In genomic region chr15:51341366-51342248, GRCh38 we compare ENCODE assay signal across 1 cellular context.
A peak's percentile ranks its signal among the peaks of the same experiment; 100 is the strongest.
TF ChIP-seq lines count a peak whose summit lies in the region.

Gene GLDN (plus strand): TSS chr15:51341655. CDS start chr15:51341685, 30 bp downstream.

TF ChIP-seq in H1, 55 proteins besides CTCF, POLR2A, EP300 and RAD21:
- no peak for TF ChIP-seq JUN (IDR thresholded peaks at IDR 0.05; ENCODE audit: low read depth, low read length)
- TF ChIP-seq SP4 (IDR thresholded peaks at IDR 0.05; ENCODE audit: low read length): no peak
- peak; percentile 77 for TF ChIP-seq CREB1 (IDR thresholded peaks at IDR 0.05)
- peak; percentile 95 for TF ChIP-seq KDM4A (IDR thresholded peaks at IDR 0.05; ENCODE audit: low read depth, low read length, severe bottlenecking)
- TF ChIP-seq SIRT6 (IDR thresholded peaks at IDR 0.05; ENCODE audit: low read length): no peak
- TF ChIP-seq TAF7 (optimal IDR thresholded peaks at IDR 0.05; ENCODE audit: borderline replicate concordance, low read depth, low read length): no peak
- no peak for TF ChIP-seq BCL11A (IDR thresholded peaks at IDR 0.05; ENCODE audit: low read depth in 2 of 2, low read length in 2 of 2)
- TF ChIP-seq NANOG (IDR thresholded peaks at IDR 0.05; ENCODE audit: insufficient read depth, low read depth, low read length, poor library complexity, severe bottlenecking): no peak
- TF ChIP-seq SP1 (IDR thresholded peaks at IDR 0.05; ENCODE audit: low read depth, low read length): no peak
- TF ChIP-seq CBX5 (IDR thresholded peaks at IDR 0.05; ENCODE audit: low read depth, low read length): no peak
- TF ChIP-seq KDM1A (IDR thresholded peaks at IDR 0.05; ENCODE audit: borderline replicate concordance, low read length): no peak
- TF ChIP-seq MAFK (IDR thresholded peaks at IDR 0.05; ENCODE audit: low read depth, low read length): no peak
- no peak for TF ChIP-seq POU5F1 (IDR thresholded peaks at IDR 0.05; ENCODE audit: low read depth, low read length)
- 0 out of 4 replicates have a peak, but pooled peaks of 1 of the 2 experiments have one; percentile 25 for TF ChIP-seq SIN3A (conservative IDR thresholded peaks at IDR 0.05 in 1 of 2, IDR thresholded peaks at IDR 0.05 in 1 of 2; ENCODE audit: low read depth in 1 of 2, low read length in 2 of 2)
- no peak for TF ChIP-seq BACH1 (IDR thresholded peaks at IDR 0.05; ENCODE audit: low read length)
- no peak for TF ChIP-seq SRF (IDR thresholded peaks at IDR 0.05; ENCODE audit: low read depth, low read length)
- TF ChIP-seq CBX8 (IDR thresholded peaks at IDR 0.05; ENCODE audit: borderline replicate concordance, low read depth, low read length): no peak
- no peak for TF ChIP-seq FOSL1 (IDR thresholded peaks at IDR 0.05; ENCODE audit: insufficient read depth, low read depth, low read length)
- no peak for TF ChIP-seq CHD1 (IDR thresholded peaks at IDR 0.05; ENCODE audit: low read depth, low read length)
- no peak for TF ChIP-seq PHF8 (conservative IDR thresholded peaks at IDR 0.05; ENCODE audit: low read depth, low read length)
- no peak for TF ChIP-seq ATF3 (IDR thresholded peaks at IDR 0.05; ENCODE audit: insufficient read depth, low read depth, low read length)
- no peak for TF ChIP-seq CHD2 (IDR thresholded peaks at IDR 0.05; ENCODE audit: low read length)
- no peak for TF ChIP-seq TBP (IDR thresholded peaks at IDR 0.05; ENCODE audit: low read depth, low read length)
- TF ChIP-seq BRCA1 (IDR thresholded peaks at IDR 0.05; ENCODE audit: low read depth, low read length): no peak
- TF ChIP-seq TEAD4 (IDR thresholded peaks at IDR 0.05; ENCODE audit: low read depth, low read length): no peak
- TF ChIP-seq RNF2 (IDR thresholded peaks at IDR 0.05; ENCODE audit: borderline replicate concordance, low read depth, low read length, missing control alignments, poor library complexity, severe bottlenecking): no peak
- peak; percentile 47 for TF ChIP-seq MAX (IDR thresholded peaks at IDR 0.05)
- TF ChIP-seq ASH2L (IDR thresholded peaks at IDR 0.05; ENCODE audit: low read length): peak; percentile 36
- no peak for TF ChIP-seq JUND (IDR thresholded peaks at IDR 0.05; ENCODE audit: low read length)
- peak; percentile 45; the same call in 1 of the 2 replicates for TF ChIP-seq GABPA (IDR thresholded peaks at IDR 0.05; ENCODE audit: borderline replicate concordance, insufficient read depth, low read length)
- no peak for TF ChIP-seq CEBPB (IDR thresholded peaks at IDR 0.05; ENCODE audit: low read depth, low read length)
- TF ChIP-seq, protein P1, sequence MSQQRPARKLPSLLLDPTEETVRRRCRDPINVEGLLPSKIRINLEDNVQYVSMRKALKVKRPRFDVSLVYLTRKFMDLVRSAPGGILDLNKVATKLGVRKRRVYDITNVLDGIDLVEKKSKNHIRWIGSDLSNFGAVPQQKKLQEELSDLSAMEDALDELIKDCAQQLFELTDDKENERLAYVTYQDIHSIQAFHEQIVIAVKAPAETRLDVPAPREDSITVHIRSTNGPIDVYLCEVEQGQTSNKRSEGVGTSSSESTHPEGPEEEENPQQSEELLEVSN (IDR thresholded peaks at IDR 0.05): peak; percentile 42; the same call in 1 of the 2 replicates
- TF ChIP-seq SAP30 (IDR thresholded peaks at IDR 0.05; ENCODE audit: insufficient read depth, insufficient replicate concordance, low read length): no peak
- TF ChIP-seq EGR1 (IDR thresholded peaks at IDR 0.05; ENCODE audit: borderline replicate concordance, low read depth, low read length): no peak
- TF ChIP-seq SP2 (IDR thresholded peaks at IDR 0.05; ENCODE audit: low read length): no peak
- no peak for TF ChIP-seq ZNF274 (IDR thresholded peaks at IDR 0.05; ENCODE audit: borderline replicate concordance, extremely low read depth, low read length)
- no peak for TF ChIP-seq RXRA (IDR thresholded peaks at IDR 0.05; ENCODE audit: insufficient read depth, low read depth, low read length)
- TF ChIP-seq TCF12 (IDR thresholded peaks at IDR 0.05; ENCODE audit: low read depth, low read length): no peak
- TF ChIP-seq, protein P2, sequence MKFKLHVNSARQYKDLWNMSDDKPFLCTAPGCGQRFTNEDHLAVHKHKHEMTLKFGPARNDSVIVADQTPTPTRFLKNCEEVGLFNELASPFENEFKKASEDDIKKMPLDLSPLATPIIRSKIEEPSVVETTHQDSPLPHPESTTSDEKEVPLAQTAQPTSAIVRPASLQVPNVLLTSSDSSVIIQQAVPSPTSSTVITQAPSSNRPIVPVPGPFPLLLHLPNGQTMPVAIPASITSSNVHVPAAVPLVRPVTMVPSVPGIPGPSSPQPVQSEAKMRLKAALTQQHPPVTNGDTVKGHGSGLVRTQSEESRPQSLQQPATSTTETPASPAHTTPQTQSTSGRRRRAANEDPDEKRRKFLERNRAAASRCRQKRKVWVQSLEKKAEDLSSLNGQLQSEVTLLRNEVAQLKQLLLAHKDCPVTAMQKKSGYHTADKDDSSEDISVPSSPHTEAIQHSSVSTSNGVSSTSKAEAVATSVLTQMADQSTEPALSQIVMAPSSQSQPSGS (IDR thresholded peaks at IDR 0.05; ENCODE audit: low read length): no peak
- peak; percentile 68 for TF ChIP-seq EZH2 (IDR thresholded peaks at IDR 0.05; ENCODE audit: low read depth, low read length, severe bottlenecking)
- no peak for TF ChIP-seq RFX5 (IDR thresholded peaks at IDR 0.05; ENCODE audit: borderline replicate concordance, low read depth, low read length)
- TF ChIP-seq USF2 (IDR thresholded peaks at IDR 0.05; ENCODE audit: low read length): no peak
- TF ChIP-seq CTBP2 (IDR thresholded peaks at IDR 0.05; ENCODE audit: borderline replicate concordance, insufficient read depth, insufficient read length, low read length): no peak
- no peak for TF ChIP-seq POLR2AphosphoS5 (IDR thresholded peaks at IDR 0.05; ENCODE audit: low read depth, low read length)
- TF ChIP-seq NRF1 (IDR thresholded peaks at IDR 0.05; ENCODE audit: low read depth, low read length): no peak
- peak; percentile 80 for TF ChIP-seq SUZ12 (IDR thresholded peaks at IDR 0.05; ENCODE audit: low read length)
- TF ChIP-seq TAF1 (IDR thresholded peaks at IDR 0.05; ENCODE audit: low read depth, low read length): no peak
- no peak for TF ChIP-seq SIX5 (IDR thresholded peaks at IDR 0.05; ENCODE audit: low read depth, low read length)
- no peak for TF ChIP-seq HDAC6 (IDR thresholded peaks at IDR 0.05; ENCODE audit: low read depth, low read length)
- TF ChIP-seq HDAC2 (IDR thresholded peaks at IDR 0.05; ENCODE audit: borderline replicate concordance in 1 of 2, low read depth in 2 of 2, low read length in 2 of 2): no peak
